Comparison of ENCODE assay signal across 2 cellular contexts in genomic region chr10:11714750-11715365, GRCh38.
TF ChIP-seq lines count a peak whose summit lies in the region.

No MANE protein-coding gene starts in this region.

TF ChIP-seq in K562, 482 proteins besides CTCF, POLR2A, EP300 and RAD21:
- no peak for TF ChIP-seq NR0B1 (IDR thresholded peaks at IDR 0.05; ENCODE audit: partially characterized antibody)
- no peak for TF ChIP-seq SPI1 (IDR thresholded peaks at IDR 0.05; ENCODE audit: borderline replicate concordance, low read depth, low read length)

TF ChIP-seq in HepG2, 621 proteins besides CTCF, POLR2A, EP300 and RAD21 (continues in another document):
- TF ChIP-seq ZFAT (CRISPR knock-in tag; conservative IDR thresholded peaks at IDR 0.05) = no peak
- peak; percentile 16; the same call in 1 of the 2 replicates for TF ChIP-seq ZNF460 (CRISPR knock-in tag; IDR thresholded peaks at IDR 0.05; ENCODE audit: borderline replicate concordance)
- TF ChIP-seq ZNF704 (CRISPR knock-in tag; IDR thresholded peaks at IDR 0.05; ENCODE audit: borderline replicate concordance) = 0 out of 2 replicates have a peak, but pooled peaks have one; percentile 21
- no peak for TF ChIP-seq HNRNPK (IDR thresholded peaks at IDR 0.05; ENCODE audit: low read depth, low read length, poor library complexity, severe bottlenecking)
- peak; percentile 57; the same call in 1 of the 2 replicates for TF ChIP-seq HMG20A (CRISPR knock-in tag; IDR thresholded peaks at IDR 0.05; ENCODE audit: borderline replicate concordance)
- peak; percentile 72; the same call in 1 of the 2 replicates for TF ChIP-seq SKIL (CRISPR knock-in tag; IDR thresholded peaks at IDR 0.05; ENCODE audit: borderline replicate concordance)
- TF ChIP-seq ZNF572 (CRISPR knock-in tag; IDR thresholded peaks at IDR 0.05) = no peak
- TF ChIP-seq ZNF703 (CRISPR knock-in tag; IDR thresholded peaks at IDR 0.05; ENCODE audit: borderline replicate concordance) = 0 out of 2 replicates have a peak, but pooled peaks have one; percentile 52
- no peak for TF ChIP-seq DDIT3 (CRISPR knock-in tag; IDR thresholded peaks at IDR 0.05)
- TF ChIP-seq JUNB (CRISPR knock-in tag; IDR thresholded peaks at IDR 0.05; ENCODE audit: borderline replicate concordance) = peak; percentile 75
- TF ChIP-seq NPAS2 (CRISPR knock-in tag; IDR thresholded peaks at IDR 0.05; ENCODE audit: borderline replicate concordance) = 0 out of 2 replicates have a peak, but pooled peaks have one; percentile 27
- TF ChIP-seq ARID5B (CRISPR knock-in tag; IDR thresholded peaks at IDR 0.05) = peak; percentile 63
- no peak for TF ChIP-seq PREB (CRISPR knock-in tag; IDR thresholded peaks at IDR 0.05)
- TF ChIP-seq ZNF205 (CRISPR knock-in tag; IDR thresholded peaks at IDR 0.05) = no peak
- peak; percentile 52 for TF ChIP-seq RXRB (CRISPR knock-in tag; IDR thresholded peaks at IDR 0.05; ENCODE audit: borderline replicate concordance)
- 0 out of 2 replicates have a peak, but pooled peaks have one; percentile 12 for TF ChIP-seq STAG1 (CRISPR knock-in tag; IDR thresholded peaks at IDR 0.05)
- no peak for TF ChIP-seq MXD3 (CRISPR knock-in tag; IDR thresholded peaks at IDR 0.05)
- TF ChIP-seq KMT2A (CRISPR knock-in tag; IDR thresholded peaks at IDR 0.05) = no peak
- TF ChIP-seq KDM4B (CRISPR knock-in tag; IDR thresholded peaks at IDR 0.05) = no peak
- TF ChIP-seq RARA (CRISPR knock-in tag; IDR thresholded peaks at IDR 0.05) = peak; percentile 89
- TF ChIP-seq SPEN (CRISPR knock-in tag; IDR thresholded peaks at IDR 0.05; ENCODE audit: low read depth) = 0 out of 2 replicates have a peak, but pooled peaks have one; percentile 42
- TF ChIP-seq RBFOX2 (IDR thresholded peaks at IDR 0.05; ENCODE audit: low read depth, low read length) = peak; percentile 63
- 0 out of 2 replicates have a peak, but pooled peaks have one; percentile 20 for TF ChIP-seq SP4 (CRISPR knock-in tag; IDR thresholded peaks at IDR 0.05)
- TF ChIP-seq ZNF263 (CRISPR knock-in tag; IDR thresholded peaks at IDR 0.05) = 0 out of 2 replicates have a peak, but pooled peaks have one; percentile 39
- 0 out of 2 replicates have a peak, but pooled peaks have one; percentile 44 for TF ChIP-seq KDM2A (CRISPR knock-in tag; IDR thresholded peaks at IDR 0.05; ENCODE audit: borderline replicate concordance, low read depth)
- no peak for TF ChIP-seq NKX3-1 (CRISPR knock-in tag; IDR thresholded peaks at IDR 0.05)
- peak; percentile 92 for TF ChIP-seq ZBTB7B (CRISPR knock-in tag; IDR thresholded peaks at IDR 0.05)
- TF ChIP-seq ZBTB40 (IDR thresholded peaks at IDR 0.05) = no peak
- peak; percentile 32; the same call in 1 of the 2 replicates for TF ChIP-seq ZBTB40 (CRISPR knock-in tag; IDR thresholded peaks at IDR 0.05)
